ENCODE assay signal across 1 cellular context in the genomic region with DNA sequence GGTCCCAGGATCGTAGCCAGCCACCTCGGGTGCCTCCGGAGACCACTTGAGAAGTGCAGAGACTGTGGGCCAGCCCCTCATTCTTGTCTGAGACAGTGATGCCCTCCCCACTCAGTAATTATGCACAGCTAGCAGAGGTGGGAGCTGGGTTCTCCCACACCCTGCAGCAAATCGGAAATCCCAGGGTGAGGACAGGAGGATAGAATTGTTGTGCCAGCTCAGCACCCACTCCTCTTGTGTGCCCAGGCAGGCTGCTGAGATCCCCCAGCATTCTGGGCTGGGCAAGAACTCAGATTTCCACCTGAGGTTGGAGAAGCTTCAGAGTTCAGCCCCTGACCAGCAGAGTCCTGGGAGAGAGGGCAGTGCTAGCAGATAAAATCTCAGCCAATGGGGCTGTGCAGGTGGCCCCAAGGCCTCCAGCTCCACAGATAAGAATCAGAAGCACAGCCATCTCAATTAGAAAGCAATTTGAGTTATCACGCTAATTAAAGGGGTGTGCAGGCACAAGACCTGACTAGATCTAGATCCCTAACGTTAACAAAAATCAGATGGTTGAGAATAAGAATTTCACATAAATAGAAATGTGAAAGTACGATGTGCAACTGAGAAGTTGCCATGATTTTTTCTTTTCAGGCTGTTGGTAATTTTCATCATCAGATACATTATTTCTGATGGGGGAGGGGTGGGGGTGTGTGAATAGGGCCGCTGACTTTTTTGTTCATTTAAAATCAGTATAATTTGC.
TF ChIP-seq lines count a peak whose summit lies in the region.

No MANE protein-coding gene starts in this region.

TF ChIP-seq in HEK293, 187 proteins besides CTCF, POLR2A, EP300 and RAD21 (continued from another document):
- TF ChIP-seq, protein P1, sequence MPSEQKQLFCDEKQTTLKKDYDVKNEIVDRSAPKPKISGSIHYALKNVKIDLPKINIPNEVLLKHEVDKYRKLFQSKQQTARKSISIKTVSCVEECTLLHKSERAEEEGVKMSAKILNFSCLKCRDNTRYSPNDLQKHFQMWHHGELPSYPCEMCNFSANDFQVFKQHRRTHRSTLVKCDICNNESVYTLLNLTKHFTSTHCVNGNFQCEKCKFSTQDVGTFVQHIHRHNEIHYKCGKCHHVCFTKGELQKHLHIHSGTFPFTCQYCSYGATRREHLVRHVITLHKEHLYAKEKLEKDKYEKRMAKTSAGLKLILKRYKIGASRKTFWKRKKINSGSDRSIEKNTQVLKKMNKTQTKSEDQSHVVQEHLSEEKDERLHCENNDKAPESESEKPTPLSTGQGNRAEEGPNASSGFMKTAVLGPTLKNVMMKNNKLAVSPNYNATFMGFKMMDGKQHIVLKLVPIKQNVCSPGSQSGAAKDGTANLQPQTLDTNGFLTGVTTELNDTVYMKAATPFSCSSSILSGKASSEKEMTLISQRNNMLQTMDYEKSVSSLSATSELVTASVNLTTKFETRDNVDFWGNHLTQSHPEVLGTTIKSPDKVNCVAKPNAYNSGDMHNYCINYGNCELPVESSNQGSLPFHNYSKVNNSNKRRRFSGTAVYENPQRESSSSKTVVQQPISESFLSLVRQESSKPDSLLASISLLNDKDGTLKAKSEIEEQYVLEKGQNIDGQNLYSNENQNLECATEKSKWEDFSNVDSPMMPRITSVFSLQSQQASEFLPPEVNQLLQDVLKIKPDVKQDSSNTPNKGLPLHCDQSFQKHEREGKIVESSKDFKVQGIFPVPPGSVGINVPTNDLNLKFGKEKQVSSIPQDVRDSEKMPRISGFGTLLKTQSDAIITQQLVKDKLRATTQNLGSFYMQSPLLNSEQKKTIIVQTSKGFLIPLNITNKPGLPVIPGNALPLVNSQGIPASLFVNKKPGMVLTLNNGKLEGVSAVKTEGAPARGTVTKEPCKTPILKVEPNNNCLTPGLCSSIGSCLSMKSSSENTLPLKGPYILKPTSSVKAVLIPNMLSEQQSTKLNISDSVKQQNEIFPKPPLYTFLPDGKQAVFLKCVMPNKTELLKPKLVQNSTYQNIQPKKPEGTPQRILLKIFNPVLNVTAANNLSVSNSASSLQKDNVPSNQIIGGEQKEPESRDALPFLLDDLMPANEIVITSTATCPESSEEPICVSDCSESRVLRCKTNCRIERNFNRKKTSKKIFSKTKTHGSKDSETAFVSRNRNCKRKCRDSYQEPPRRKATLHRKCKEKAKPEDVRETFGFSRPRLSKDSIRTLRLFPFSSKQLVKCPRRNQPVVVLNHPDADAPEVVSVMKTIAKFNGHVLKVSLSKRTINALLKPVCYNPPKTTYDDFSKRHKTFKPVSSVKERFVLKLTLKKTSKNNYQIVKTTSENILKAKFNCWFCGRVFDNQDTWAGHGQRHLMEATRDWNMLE (tag by site-specific recombination; conservative IDR thresholded peaks at IDR 0.05; ENCODE audit: low read depth): no peak
- TF ChIP-seq, protein P2, sequence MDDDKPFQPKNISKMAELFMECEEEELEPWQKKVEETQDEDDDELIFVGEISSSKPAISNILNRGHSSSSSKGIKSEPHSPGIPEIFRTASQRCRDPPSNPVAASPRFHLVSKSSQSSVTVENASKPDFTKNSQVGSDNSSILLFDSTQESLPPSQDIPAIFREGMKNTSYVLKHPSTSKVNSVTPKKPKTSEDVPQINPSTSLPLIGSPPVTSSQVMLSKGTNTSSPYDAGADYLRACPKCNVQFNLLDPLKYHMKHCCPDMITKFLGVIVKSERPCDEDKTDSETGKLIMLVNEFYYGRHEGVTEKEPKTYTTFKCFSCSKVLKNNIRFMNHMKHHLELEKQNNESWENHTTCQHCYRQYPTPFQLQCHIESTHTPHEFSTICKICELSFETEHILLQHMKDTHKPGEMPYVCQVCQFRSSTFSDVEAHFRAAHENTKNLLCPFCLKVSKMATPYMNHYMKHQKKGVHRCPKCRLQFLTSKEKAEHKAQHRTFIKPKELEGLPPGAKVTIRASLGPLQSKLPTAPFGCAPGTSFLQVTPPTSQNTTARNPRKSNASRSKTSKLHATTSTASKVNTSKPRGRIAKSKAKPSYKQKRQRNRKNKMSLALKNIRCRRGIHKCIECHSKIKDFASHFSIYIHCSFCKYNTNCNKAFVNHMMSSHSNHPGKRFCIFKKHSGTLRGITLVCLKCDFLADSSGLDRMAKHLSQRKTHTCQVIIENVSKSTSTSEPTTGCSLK (tag by site-specific recombination; IDR thresholded peaks at IDR 0.05): no peak
- no peak for TF ChIP-seq ZNF600 (tag by site-specific recombination; IDR thresholded peaks at IDR 0.05)
- TF ChIP-seq ZNF776 (tag by site-specific recombination; IDR thresholded peaks at IDR 0.05; ENCODE audit: borderline replicate concordance): no peak
- no peak for TF ChIP-seq ZNF791 (tag by site-specific recombination; IDR thresholded peaks at IDR 0.05)
- TF ChIP-seq TRIM28 (IDR thresholded peaks at IDR 0.05; ENCODE audit: borderline replicate concordance, low read length): peak; percentile 80; the same call in 1 of the 2 replicates
